1 cellular context compared by ENCODE assay signal in genomic region chr12:116324684-116325664, GRCh38.
TF ChIP-seq lines count a peak whose summit lies in the region.

No MANE protein-coding gene starts in this region.

TF ChIP-seq in GM12878, 131 proteins besides CTCF, POLR2A, EP300 and RAD21 (continued from another document):
- TF ChIP-seq, protein P1, sequence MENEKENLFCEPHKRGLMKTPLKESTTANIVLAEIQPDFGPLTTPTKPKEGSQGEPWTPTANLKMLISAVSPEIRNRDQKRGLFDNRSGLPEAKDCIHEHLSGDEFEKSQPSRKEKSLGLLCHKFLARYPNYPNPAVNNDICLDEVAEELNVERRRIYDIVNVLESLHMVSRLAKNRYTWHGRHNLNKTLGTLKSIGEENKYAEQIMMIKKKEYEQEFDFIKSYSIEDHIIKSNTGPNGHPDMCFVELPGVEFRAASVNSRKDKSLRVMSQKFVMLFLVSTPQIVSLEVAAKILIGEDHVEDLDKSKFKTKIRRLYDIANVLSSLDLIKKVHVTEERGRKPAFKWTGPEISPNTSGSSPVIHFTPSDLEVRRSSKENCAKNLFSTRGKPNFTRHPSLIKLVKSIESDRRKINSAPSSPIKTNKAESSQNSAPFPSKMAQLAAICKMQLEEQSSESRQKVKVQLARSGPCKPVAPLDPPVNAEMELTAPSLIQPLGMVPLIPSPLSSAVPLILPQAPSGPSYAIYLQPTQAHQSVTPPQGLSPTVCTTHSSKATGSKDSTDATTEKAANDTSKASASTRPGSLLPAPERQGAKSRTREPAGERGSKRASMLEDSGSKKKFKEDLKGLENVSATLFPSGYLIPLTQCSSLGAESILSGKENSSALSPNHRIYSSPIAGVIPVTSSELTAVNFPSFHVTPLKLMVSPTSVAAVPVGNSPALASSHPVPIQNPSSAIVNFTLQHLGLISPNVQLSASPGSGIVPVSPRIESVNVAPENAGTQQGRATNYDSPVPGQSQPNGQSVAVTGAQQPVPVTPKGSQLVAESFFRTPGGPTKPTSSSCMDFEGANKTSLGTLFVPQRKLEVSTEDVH (IDR thresholded peaks at IDR 0.05; ENCODE audit: low read depth, partially characterized antibody), result no peak
- TF ChIP-seq FOXM1 (IDR thresholded peaks at IDR 0.05; ENCODE audit: low read depth, low read length) (0 out of 2 replicates have a peak, but pooled peaks have one; percentile 21), SMAD1 (IDR thresholded peaks at IDR 0.05; ENCODE audit: low read depth, partially characterized antibody) (no peak), MTA3 (IDR thresholded peaks at IDR 0.05; ENCODE audit: borderline replicate concordance, low read length) (peak; percentile 65; the same call in 1 of the 2 replicates), TCF3 (IDR thresholded peaks at IDR 0.05; ENCODE audit: borderline replicate concordance, insufficient read depth, low read depth, low read length) (0 out of 2 replicates have a peak, but pooled peaks have one; percentile 36), DPF2 (IDR thresholded peaks at IDR 0.05) (peak; percentile 62; the same call in 1 of the 2 replicates), ZNF274 (IDR thresholded peaks at IDR 0.05; ENCODE audit: insufficient read depth, insufficient read length) (no peak)
